29 cellular contexts compared by ENCODE assay signal in the genomic region with DNA sequence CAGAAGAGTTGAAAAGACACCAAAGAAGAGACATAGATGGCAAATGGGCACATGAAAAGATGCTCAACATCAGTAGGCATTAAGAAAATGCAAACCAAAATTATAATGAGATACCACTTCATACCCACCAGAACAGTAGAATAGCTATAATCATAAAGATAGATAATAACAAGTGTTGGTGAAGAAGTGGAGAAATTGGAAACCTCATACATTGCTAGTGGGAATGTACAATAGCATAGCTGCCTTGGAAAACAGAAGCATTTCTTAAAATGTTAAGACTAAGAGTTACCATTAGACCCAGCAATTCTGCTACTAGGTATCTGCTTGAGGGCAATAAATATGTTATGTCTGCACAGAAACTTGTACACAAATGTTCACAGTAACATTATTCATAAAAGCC.
"Had no signal": no experiment of that assay in that cellular context is flagged by ENCODE, and none has a peak within 500 bp of the region (broad histone marks: within the 10 kb centered on the region; RNA-seq: fewer than 3 reads in every experiment).

No MANE protein-coding gene starts in this region.

- ATAC-seq: naive thymus-derived CD8-positive, alpha-beta T cell; natural killer cell treated with Interleukin-12 subunit alpha and Interleukin-12 subunit beta and Interleukin-15 and Interleukin-18, amount 100 ng/mL, for 72 hours; pancreas; psoas muscle; right cardiac atrium; right lobe of liver; stimulated activated effector memory CD8-positive, alpha-beta T cell treated with anti-CD3 and anti-CD28 coated beads, Interleukin-12 subunit alpha, Interleukin-12 subunit beta, amount 100 ng/mL, for 72 hours; stimulated activated naive CD8-positive, alpha-beta T cell treated with anti-CD3 and anti-CD28 coated beads, Interleukin-15, amount 100 ng/mL, for 72 hours; stimulated activated naive CD8-positive, alpha-beta T cell treated with anti-CD3 and anti-CD28 coated beads, Interleukin-15, Interleukin-2, amounts not matched to agents 100 U/mL and 50 U/mL, for 24 hours; upper lobe of right lung had no signal

- H3K4me1 ChIP-seq: pancreas, right lobe of liver, sigmoid colon, testis, upper lobe of right lung, uterus had no signal

- H3K36me3 Mint-ChIP-seq: natural killer cell treated with Interleukin-12 subunit alpha and Interleukin-12 subunit beta and Interleukin-15 and Interleukin-18, amount 100 ng/mL, for 72 hours had no signal

- H3K9me3 ChIP-seq: neutrophil, pancreas, psoas muscle, right lobe of liver, sigmoid colon, suprapubic skin, testis, tibial artery, transverse colon, upper lobe of right lung, uterus had no signal

- H3K4me3 ChIP-seq: pancreas, psoas muscle, right lobe of liver, sigmoid colon, suprapubic skin, testis, tibial artery, transverse colon, upper lobe of right lung, uterus had no signal

- H3K36me3 ChIP-seq: pancreas, uterus had no signal

- H3K27ac Mint-ChIP-seq: naive thymus-derived CD8-positive, alpha-beta T cell; natural killer cell treated with Interleukin-12 subunit alpha and Interleukin-12 subunit beta and Interleukin-15 and Interleukin-18, amount 100 ng/mL, for 72 hours; nephron progenitor cell; progenitor cell of endocrine pancreas; stimulated activated effector memory CD8-positive, alpha-beta T cell treated with anti-CD3 and anti-CD28 coated beads, Interleukin-12 subunit alpha, Interleukin-12 subunit beta, amount 100 ng/mL, for 72 hours; type B pancreatic cell had no signal

- H3K27me3 Mint-ChIP-seq: naive thymus-derived CD8-positive, alpha-beta T cell; natural killer cell treated with Interleukin-12 subunit alpha and Interleukin-12 subunit beta and Interleukin-15 and Interleukin-18, amount 100 ng/mL, for 72 hours; progenitor cell of endocrine pancreas; stimulated activated naive CD8-positive, alpha-beta T cell treated with anti-CD3 and anti-CD28 coated beads, Interleukin-15, amount 100 ng/mL, for 72 hours; type B pancreatic cell had no signal

- FAIRE-seq: pancreas, small intestine had no signal

- DNase-seq: naive thymus-derived CD8-positive, alpha-beta T cell; nephron progenitor cell; nucleus accumbens; pancreas; psoas muscle; right cardiac atrium; right lobe of liver; sigmoid colon; small intestine; stimulated activated CD4-positive, alpha-beta T cell treated with anti-CD3 and anti-CD28 coated beads, Interleukin-15, amount 100 ng/mL, for 24 hours; stimulated activated CD4-positive, alpha-beta T cell treated with anti-CD3 and anti-CD28 coated beads, Interleukin-2, amount 100 ng/mL, for 24 hours; stimulated activated CD4-positive, alpha-beta T cell treated with anti-CD3 and anti-CD28 coated beads, Interleukin-2, amount 100 ng/mL, for 48 hours; stimulated activated CD4-positive, alpha-beta T cell treated with anti-CD3 and anti-CD28 coated beads, Interleukin-4, amount 100 ng/mL, for 24 hours; stimulated activated naive CD4-positive, alpha-beta T cell; stimulated activated naive CD8-positive, alpha-beta T cell treated with anti-CD3 and anti-CD28 coated beads, Interleukin-15, amount 100 ng/mL, for 72 hours; stimulated activated naive CD8-positive, alpha-beta T cell treated with anti-CD3 and anti-CD28 coated beads, Interleukin-15, Interleukin-2, amounts not matched to agents 100 U/mL and 50 U/mL, for 24 hours; substantia nigra; testis; tibial artery; transverse colon; upper lobe of right lung; uterus had no signal

- H3K27me3 ChIP-seq: neutrophil, pancreas, right lobe of liver, sigmoid colon, suprapubic skin, testis, tibial artery, transverse colon, upper lobe of right lung, uterus had no signal

- H3K27ac ChIP-seq: neutrophil, pancreas, psoas muscle, right lobe of liver, sigmoid colon, suprapubic skin, testis, tibial artery, transverse colon, upper lobe of right lung, uterus had no signal

- H3K4me3 Mint-ChIP-seq: natural killer cell treated with Interleukin-12 subunit alpha and Interleukin-12 subunit beta and Interleukin-15 and Interleukin-18, amount 100 ng/mL, for 72 hours; nephron progenitor cell; neural crest cell; stimulated activated effector memory CD8-positive, alpha-beta T cell treated with anti-CD3 and anti-CD28 coated beads, Interleukin-12 subunit alpha, Interleukin-12 subunit beta, amount 100 ng/mL, for 72 hours; stimulated activated naive CD8-positive, alpha-beta T cell treated with anti-CD3 and anti-CD28 coated beads, Interleukin-15, amount 100 ng/mL, for 72 hours; type B pancreatic cell had no signal

- H3K9me3 Mint-ChIP-seq: naive thymus-derived CD8-positive, alpha-beta T cell; natural killer cell treated with Interleukin-12 subunit alpha and Interleukin-12 subunit beta and Interleukin-15 and Interleukin-18, amount 100 ng/mL, for 72 hours; nephron progenitor cell; neural crest cell; stimulated activated effector memory CD8-positive, alpha-beta T cell treated with anti-CD3 and anti-CD28 coated beads, Interleukin-12 subunit alpha, Interleukin-12 subunit beta, amount 100 ng/mL, for 72 hours; stimulated activated naive CD8-positive, alpha-beta T cell treated with anti-CD3 and anti-CD28 coated beads, Interleukin-15, amount 100 ng/mL, for 72 hours; type B pancreatic cell had no signal

- H3K4me1 Mint-ChIP-seq: nephron progenitor cell had no signal
